Comparison of ENCODE assay signal across 9 cellular contexts in the genomic region with DNA sequence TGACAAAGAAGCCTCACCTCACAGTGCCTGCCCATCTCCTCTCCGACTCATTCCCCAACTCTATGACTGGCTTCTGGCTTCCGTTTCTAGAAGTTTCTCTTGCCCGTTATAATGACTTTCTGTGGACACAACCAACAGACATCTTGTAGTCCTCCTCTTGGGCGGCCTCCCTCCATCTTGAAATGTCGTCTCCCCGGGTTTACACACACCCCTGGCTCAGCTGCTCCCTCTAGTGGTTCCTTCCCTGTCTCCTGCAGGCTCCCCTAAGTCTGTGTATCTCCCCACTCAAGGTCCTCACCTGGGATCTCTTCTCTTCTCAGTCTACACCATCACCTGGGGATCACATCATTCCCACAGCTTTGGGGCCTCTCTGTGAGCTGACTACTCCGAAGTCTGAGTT.
DNase-seq lines count a peak whose midpoint lies in the region; ATAC-seq and TF ChIP-seq lines count a peak whose summit lies in the region.
"Had no signal": no experiment of that assay in that cellular context is flagged by ENCODE, and none has a peak within 500 bp of the region (broad histone marks: within the 10 kb centered on the region; RNA-seq: fewer than 3 reads in every experiment).

No MANE protein-coding gene starts in this region.

- H3K27me3 Mint-ChIP-seq in stimulated activated naive B cell treated with anti-CD40 and anti-IgM and Interleukin-4, amounts not matched to agents 10 μg/mL and 1 μg/mL and 100 μg/mL, for 72 hours = no peaks in the 10 kb centered on the region
- H3K27me3 Mint-ChIP-seq: stimulated activated naive CD8-positive, alpha-beta T cell treated with anti-CD3 and anti-CD28 coated beads, Interleukin-15, Interleukin-2, amounts not matched to agents 100 ng/mL and 50 ng/mL, for 24 hours had no signal

- no peak overlapping the region for H3K9ac ChIP-seq in OCI-LY1 (ENCODE audit: low read length)

- H3K79me2 ChIP-seq in OCI-LY1 (ENCODE audit: insufficient read depth, low read length) = no peaks in the 10 kb centered on the region

- no peaks in the 10 kb centered on the region for H3K36me3 Mint-ChIP-seq in stimulated activated naive B cell treated with anti-CD40 and anti-IgM and Interleukin-4, amounts not matched to agents 10 μg/mL and 1 μg/mL and 100 μg/mL, for 72 hours

- H3F3A ChIP-seq in OCI-LY1 (ENCODE audit: insufficient read depth, low read length) = no peaks in the 10 kb centered on the region

- no peak overlapping the region for H3K27ac Mint-ChIP-seq in stimulated activated naive B cell treated with anti-CD40 and anti-IgM and Interleukin-4, amounts not matched to agents 10 μg/mL and 1 μg/mL and 100 μg/mL, for 72 hours
- H3K27ac Mint-ChIP-seq: stimulated activated naive CD8-positive, alpha-beta T cell treated with anti-CD3 and anti-CD28 coated beads, Interleukin-15, Interleukin-2, amounts not matched to agents 100 ng/mL and 50 ng/mL, for 24 hours had no signal

- no peaks in the 10 kb centered on the region for H3K9me2 ChIP-seq in OCI-LY1 (ENCODE audit: low read depth, low read length)

- H3K27ac ChIP-seq in OCI-LY1 (ENCODE audit: low read depth, low read length, poor library complexity, severe bottlenecking) = no peak overlapping the region

- in situ Hi-C loops in ACHN (cut with HindIII; ENCODE audit: low pct_ligation_motif_present, low pct_unique_long_range_greater_than_20kb, low sequenced_read_pairs) = no loop called here

- no peak overlapping the region for H3K4me3 Mint-ChIP-seq in stimulated activated naive B cell treated with anti-CD40 and anti-IgM and Interleukin-4, amounts not matched to agents 10 μg/mL and 1 μg/mL and 100 μg/mL, for 72 hours
- H3K4me3 Mint-ChIP-seq: stimulated activated naive CD8-positive, alpha-beta T cell treated with anti-CD3 and anti-CD28 coated beads, Interleukin-15, Interleukin-2, amounts not matched to agents 100 ng/mL and 50 ng/mL, for 24 hours had no signal

- H3K9me3 Mint-ChIP-seq in stimulated activated naive B cell treated with anti-CD40 and anti-IgM and Interleukin-4, amounts not matched to agents 10 μg/mL and 1 μg/mL and 100 μg/mL, for 72 hours = peaks cover 6 to 11% of the 10 kb centered on the region in 2 donors

- no peaks in the 10 kb centered on the region for H3K36me3 ChIP-seq in OCI-LY1 (ENCODE audit: insufficient read depth, low read length)

- H3K4me2 ChIP-seq in OCI-LY1 (ENCODE audit: low read length) = no peak overlapping the region; the same call in 1 of the 2 replicates

- H3K4me1 ChIP-seq in OCI-LY1 (ENCODE audit: insufficient read depth, low read length, severe bottlenecking) = no peaks in the 10 kb centered on the region

- peak; percentile 89 for ATAC-seq in GM18517 (IDR thresholded peaks at IDR 0.05; ENCODE audit: unreplicated experiment)
- peak; percentile 97 for ATAC-seq in HG02885 (IDR thresholded peaks at IDR 0.05; ENCODE audit: poor library complexity, unreplicated experiment)
- ATAC-seq in stimulated activated naive B cell treated with anti-CD40 and anti-IgM and Interleukin-4, amounts not matched to agents 10 μg/mL and 1 μg/mL and 100 μg/mL, for 72 hours (replicated peaks) = peak; percentile 38 to 45

- H3K4me3 ChIP-seq in OCI-LY1 (ENCODE audit: low read depth, low read length, poor library complexity, severe bottlenecking) = no peak overlapping the region
- no peak overlapping the region for H3K4me3 ChIP-seq in fibroblast of pulmonary artery (replicated peaks; ENCODE audit: low read depth, low read length)

- H3K27me3 ChIP-seq in OCI-LY1 (ENCODE audit: insufficient read depth, low read length) = no peaks in the 10 kb centered on the region

- no peaks in the 10 kb centered on the region for H4K20me1 ChIP-seq in OCI-LY1 (ENCODE audit: insufficient read depth, low read length)

- peak overlapping the region; percentile 78; the same call in 1 of the 2 replicates for H2AFZ ChIP-seq in OCI-LY1 (ENCODE audit: low read length)

- H3K9me3 ChIP-seq in OCI-LY1 (ENCODE audit: low read length) = no peaks in the 10 kb centered on the region

- TF ChIP-seq CTCF in OCI-LY1 (IDR thresholded peaks at IDR 0.05; ENCODE audit: low read length) (peak; percentile 84), fibroblast of pulmonary artery (IDR thresholded peaks at IDR 0.05; ENCODE audit: low read length, missing control alignments) (peak; percentile 31)

- no peaks in the 10 kb centered on the region for H3K4me1 Mint-ChIP-seq in stimulated activated naive B cell treated with anti-CD40 and anti-IgM and Interleukin-4, amounts not matched to agents 10 μg/mL and 1 μg/mL and 100 μg/mL, for 72 hours

- DNase-seq in ACHN (peak; percentile 29), fibroblast of pulmonary artery (ENCODE audit: low read depth) (no peak), kidney glomerular epithelial cell (lab: John Stamatoyannopoulos, UW) (no peak)
- DNase-seq in stimulated activated naive B cell treated with anti-CD40 and anti-IgM and Interleukin-4, amounts not matched to agents 10 μg/mL and 1 μg/mL and 100 μg/mL, for 72 hours = no peak
- DNase-seq in NK-92 treated with Interleukin-12 subunit alpha and Interleukin-12 subunit beta, amount 100 ng/mL, for 24 hours (lab: John Stamatoyannopoulos, UW) = no peak

Comparison
In these comparisons a context has a peak if more than half of its experiments do, and no peak if none do; other contexts are left out.
1. ATAC-seq: peak in every context shown above with its lines; median percentile 97 in HG02885; 89 in GM18517; 42 in stimulated activated naive B cell treated with anti-CD40 and anti-IgM and Interleukin-4, amounts not matched to agents 10 μg/mL and 1 μg/mL and 100 μg/mL, for 72 hours.